1 cellular context compared by ENCODE assay signal in the genomic region with DNA sequence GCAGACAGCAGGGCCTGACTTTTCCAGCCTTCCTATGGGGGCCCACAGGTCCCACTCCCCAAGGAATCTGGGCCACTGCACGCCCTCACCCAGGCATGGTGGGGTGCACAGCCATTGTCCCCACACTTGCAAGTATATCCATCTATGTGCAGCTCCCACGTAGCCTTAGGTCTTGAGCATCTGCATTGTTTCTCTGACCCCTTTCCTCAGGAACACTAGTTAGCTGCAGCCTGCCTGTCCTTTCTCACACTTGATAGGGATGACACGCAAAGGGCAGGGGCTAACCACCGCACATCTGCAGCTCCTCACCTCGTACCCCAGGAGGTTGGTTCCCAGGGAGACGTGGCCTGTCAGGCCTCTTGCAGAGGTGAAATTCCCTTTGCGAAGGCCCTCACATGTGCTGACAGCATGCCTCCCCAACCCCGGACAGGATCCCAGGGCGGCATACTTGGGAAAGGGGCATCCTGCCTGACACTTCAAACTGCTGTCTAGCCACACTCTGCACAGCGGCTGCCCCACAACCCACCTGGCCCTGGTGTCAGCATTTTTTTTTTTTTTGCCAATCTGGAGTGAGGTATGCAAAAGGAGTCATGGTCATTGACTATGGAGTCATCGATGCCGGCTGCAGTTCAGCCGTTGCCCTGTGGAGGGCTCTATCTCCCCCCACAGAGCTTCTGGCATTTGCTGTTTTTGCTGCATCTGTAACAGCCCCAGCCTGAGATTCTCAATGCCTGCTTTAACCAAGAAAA.
TF ChIP-seq lines count a peak whose summit lies in the region.

No MANE protein-coding gene starts in this region.

TF ChIP-seq in WTC11, 78 proteins besides CTCF, POLR2A, EP300 and RAD21:
- TF ChIP-seq, protein P1, sequence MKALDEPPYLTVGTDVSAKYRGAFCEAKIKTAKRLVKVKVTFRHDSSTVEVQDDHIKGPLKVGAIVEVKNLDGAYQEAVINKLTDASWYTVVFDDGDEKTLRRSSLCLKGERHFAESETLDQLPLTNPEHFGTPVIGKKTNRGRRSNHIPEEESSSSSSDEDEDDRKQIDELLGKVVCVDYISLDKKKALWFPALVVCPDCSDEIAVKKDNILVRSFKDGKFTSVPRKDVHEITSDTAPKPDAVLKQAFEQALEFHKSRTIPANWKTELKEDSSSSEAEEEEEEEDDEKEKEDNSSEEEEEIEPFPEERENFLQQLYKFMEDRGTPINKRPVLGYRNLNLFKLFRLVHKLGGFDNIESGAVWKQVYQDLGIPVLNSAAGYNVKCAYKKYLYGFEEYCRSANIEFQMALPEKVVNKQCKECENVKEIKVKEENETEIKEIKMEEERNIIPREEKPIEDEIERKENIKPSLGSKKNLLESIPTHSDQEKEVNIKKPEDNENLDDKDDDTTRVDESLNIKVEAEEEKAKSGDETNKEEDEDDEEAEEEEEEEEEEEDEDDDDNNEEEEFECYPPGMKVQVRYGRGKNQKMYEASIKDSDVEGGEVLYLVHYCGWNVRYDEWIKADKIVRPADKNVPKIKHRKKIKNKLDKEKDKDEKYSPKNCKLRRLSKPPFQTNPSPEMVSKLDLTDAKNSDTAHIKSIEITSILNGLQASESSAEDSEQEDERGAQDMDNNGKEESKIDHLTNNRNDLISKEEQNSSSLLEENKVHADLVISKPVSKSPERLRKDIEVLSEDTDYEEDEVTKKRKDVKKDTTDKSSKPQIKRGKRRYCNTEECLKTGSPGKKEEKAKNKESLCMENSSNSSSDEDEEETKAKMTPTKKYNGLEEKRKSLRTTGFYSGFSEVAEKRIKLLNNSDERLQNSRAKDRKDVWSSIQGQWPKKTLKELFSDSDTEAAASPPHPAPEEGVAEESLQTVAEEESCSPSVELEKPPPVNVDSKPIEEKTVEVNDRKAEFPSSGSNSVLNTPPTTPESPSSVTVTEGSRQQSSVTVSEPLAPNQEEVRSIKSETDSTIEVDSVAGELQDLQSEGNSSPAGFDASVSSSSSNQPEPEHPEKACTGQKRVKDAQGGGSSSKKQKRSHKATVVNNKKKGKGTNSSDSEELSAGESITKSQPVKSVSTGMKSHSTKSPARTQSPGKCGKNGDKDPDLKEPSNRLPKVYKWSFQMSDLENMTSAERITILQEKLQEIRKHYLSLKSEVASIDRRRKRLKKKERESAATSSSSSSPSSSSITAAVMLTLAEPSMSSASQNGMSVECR (CRISPR knock-in tag; IDR thresholded peaks at IDR 0.05; ENCODE audit: borderline replicate concordance) = 0 out of 2 replicates have a peak, but pooled peaks have one; percentile 55
- TF ChIP-seq NFE2L1 (CRISPR knock-in tag; IDR thresholded peaks at IDR 0.05) (no peak), CREM (CRISPR knock-in tag; IDR thresholded peaks at IDR 0.05) (no peak), ZNF232 (CRISPR knock-in tag; IDR thresholded peaks at IDR 0.05) (no peak), GTF2I (CRISPR knock-in tag; conservative IDR thresholded peaks at IDR 0.05) (no peak), ZNF671 (CRISPR knock-in tag; IDR thresholded peaks at IDR 0.05) (no peak), SP1 (CRISPR knock-in tag; conservative IDR thresholded peaks at IDR 0.05) (0 out of 2 replicates have a peak, but pooled peaks have one; percentile 30), SMAD3 (CRISPR knock-in tag; IDR thresholded peaks at IDR 0.05; ENCODE audit: borderline replicate concordance) (0 out of 2 replicates have a peak, but pooled peaks have one; percentile 39), CREB1 (CRISPR knock-in tag; IDR thresholded peaks at IDR 0.05) (no peak), RORB (CRISPR knock-in tag; IDR thresholded peaks at IDR 0.05) (no peak), ZNF138 (CRISPR knock-in tag; conservative IDR thresholded peaks at IDR 0.05) (0 out of 2 replicates have a peak, but pooled peaks have one; percentile 34), FOXP1 (CRISPR knock-in tag; IDR thresholded peaks at IDR 0.05; ENCODE audit: borderline replicate concordance) (0 out of 2 replicates have a peak, but pooled peaks have one; percentile 3)
- TF ChIP-seq, protein P2, sequence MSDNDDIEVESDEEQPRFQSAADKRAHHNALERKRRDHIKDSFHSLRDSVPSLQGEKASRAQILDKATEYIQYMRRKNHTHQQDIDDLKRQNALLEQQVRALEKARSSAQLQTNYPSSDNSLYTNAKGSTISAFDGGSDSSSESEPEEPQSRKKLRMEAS (CRISPR knock-in tag; IDR thresholded peaks at IDR 0.05) = peak; percentile 73; the same call in 1 of the 2 replicates
- TF ChIP-seq, protein P3, sequence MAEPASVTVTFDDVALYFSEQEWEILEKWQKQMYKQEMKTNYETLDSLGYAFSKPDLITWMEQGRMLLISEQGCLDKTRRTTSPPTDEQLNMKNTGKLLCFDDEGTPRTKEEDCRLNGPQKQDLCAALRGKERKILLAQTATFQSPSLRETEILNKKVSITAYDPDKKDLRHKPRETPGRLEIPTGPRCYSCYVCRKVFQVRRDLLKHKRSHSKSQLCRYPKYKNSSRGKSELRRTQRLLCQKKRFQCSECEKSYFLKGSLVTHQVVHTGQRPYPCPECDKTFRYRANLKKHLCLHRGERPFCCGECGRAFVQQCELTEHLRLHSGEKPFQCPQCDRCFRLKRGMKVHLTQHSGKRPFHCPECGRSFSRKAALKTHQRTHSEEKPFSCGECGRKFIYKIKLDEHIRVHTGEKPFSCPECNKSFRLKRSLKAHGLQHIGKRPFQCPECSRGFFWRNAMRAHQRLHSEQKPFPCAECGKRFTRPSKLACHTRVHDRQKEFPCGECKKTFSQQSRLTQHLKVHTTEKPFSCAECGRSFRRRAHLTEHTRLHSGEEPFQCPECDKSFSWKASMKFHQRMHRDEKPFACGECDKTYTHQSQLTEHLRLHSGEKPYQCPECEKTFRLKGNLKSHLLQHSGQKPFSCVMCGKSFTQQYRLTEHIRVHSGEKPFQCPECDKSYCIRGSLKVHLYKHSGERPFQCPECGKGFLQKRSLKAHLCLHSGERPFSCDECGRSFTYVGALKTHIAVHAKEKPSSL (CRISPR knock-in tag; conservative IDR thresholded peaks at IDR 0.05) = no peak
- TF ChIP-seq, protein P4, sequence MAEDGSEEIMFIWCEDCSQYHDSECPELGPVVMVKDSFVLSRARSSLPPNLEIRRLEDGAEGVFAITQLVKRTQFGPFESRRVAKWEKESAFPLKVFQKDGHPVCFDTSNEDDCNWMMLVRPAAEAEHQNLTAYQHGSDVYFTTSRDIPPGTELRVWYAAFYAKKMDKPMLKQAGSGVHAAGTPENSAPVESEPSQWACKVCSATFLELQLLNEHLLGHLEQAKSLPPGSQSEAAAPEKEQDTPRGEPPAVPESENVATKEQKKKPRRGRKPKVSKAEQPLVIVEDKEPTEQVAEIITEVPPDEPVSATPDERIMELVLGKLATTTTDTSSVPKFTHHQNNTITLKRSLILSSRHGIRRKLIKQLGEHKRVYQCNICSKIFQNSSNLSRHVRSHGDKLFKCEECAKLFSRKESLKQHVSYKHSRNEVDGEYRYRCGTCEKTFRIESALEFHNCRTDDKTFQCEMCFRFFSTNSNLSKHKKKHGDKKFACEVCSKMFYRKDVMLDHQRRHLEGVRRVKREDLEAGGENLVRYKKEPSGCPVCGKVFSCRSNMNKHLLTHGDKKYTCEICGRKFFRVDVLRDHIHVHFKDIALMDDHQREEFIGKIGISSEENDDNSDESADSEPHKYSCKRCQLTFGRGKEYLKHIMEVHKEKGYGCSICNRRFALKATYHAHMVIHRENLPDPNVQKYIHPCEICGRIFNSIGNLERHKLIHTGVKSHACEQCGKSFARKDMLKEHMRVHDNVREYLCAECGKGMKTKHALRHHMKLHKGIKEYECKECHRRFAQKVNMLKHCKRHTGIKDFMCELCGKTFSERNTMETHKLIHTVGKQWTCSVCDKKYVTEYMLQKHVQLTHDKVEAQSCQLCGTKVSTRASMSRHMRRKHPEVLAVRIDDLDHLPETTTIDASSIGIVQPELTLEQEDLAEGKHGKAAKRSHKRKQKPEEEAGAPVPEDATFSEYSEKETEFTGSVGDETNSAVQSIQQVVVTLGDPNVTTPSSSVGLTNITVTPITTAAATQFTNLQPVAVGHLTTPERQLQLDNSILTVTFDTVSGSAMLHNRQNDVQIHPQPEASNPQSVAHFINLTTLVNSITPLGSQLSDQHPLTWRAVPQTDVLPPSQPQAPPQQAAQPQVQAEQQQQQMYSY (CRISPR knock-in tag; IDR thresholded peaks at IDR 0.05) = no peak
- TF ChIP-seq, protein P5, sequence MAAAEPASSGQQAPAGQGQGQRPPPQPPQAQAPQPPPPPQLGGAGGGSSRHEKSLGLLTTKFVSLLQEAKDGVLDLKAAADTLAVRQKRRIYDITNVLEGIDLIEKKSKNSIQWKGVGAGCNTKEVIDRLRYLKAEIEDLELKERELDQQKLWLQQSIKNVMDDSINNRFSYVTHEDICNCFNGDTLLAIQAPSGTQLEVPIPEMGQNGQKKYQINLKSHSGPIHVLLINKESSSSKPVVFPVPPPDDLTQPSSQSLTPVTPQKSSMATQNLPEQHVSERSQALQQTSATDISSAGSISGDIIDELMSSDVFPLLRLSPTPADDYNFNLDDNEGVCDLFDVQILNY (CRISPR knock-in tag; IDR thresholded peaks at IDR 0.05) = no peak
- TF ChIP-seq, protein P6, sequence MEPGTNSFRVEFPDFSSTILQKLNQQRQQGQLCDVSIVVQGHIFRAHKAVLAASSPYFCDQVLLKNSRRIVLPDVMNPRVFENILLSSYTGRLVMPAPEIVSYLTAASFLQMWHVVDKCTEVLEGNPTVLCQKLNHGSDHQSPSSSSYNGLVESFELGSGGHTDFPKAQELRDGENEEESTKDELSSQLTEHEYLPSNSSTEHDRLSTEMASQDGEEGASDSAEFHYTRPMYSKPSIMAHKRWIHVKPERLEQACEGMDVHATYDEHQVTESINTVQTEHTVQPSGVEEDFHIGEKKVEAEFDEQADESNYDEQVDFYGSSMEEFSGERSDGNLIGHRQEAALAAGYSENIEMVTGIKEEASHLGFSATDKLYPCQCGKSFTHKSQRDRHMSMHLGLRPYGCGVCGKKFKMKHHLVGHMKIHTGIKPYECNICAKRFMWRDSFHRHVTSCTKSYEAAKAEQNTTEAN (CRISPR knock-in tag; IDR thresholded peaks at IDR 0.05) = 0 out of 2 replicates have a peak, but pooled peaks have one; percentile 48
- TF ChIP-seq, protein P7, sequence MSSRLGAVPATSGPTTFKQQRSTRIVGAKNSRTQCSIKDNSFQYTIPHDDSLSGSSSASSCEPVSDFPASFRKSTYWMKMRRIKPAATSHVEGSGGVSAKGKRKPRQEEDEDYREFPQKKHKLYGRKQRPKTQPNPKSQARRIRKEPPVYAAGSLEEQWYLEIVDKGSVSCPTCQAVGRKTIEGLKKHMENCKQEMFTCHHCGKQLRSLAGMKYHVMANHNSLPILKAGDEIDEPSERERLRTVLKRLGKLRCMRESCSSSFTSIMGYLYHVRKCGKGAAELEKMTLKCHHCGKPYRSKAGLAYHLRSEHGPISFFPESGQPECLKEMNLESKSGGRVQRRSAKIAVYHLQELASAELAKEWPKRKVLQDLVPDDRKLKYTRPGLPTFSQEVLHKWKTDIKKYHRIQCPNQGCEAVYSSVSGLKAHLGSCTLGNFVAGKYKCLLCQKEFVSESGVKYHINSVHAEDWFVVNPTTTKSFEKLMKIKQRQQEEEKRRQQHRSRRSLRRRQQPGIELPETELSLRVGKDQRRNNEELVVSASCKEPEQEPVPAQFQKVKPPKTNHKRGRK (CRISPR knock-in tag; IDR thresholded peaks at IDR 0.05; ENCODE audit: borderline replicate concordance) = no peak
